ENCODE assay signal across 19 cellular contexts in the genomic region with DNA sequence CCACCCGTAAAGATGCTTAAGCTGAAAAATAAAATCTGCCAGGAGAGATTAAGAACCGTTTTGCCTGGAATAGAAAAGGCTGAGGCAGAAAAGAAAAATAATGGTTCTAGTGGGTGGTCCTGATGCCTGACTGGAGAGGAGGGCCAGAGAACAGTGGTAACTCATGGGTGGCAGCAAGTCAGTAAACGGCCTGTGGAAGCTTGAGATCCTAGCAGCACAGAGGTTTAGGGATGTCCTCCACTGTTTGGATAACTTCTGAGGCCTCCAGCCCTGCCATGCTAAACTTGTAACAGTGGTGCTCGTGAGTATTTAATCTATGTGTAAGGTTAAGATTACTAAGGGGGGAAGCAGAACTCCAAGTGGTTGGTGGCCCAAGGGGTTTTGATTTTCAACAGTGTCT. TPM values are rescaled to one million over a fixed set of nuclear protein-coding genes. Genes with fewer than 3 reads are reported as not detected.
DNase-seq lines count a peak whose midpoint lies in the region; ATAC-seq, FAIRE-seq and TF ChIP-seq lines count a peak whose summit lies in the region.
"Had no signal": no experiment of that assay in that cellular context is flagged by ENCODE, and none has a peak within 500 bp of the region (broad histone marks: within the 10 kb centered on the region; RNA-seq: fewer than 3 reads in every experiment).

No MANE protein-coding gene starts in this region.

- no peak for TF ChIP-seq EP300 in K562 (IDR thresholded peaks at IDR 0.05; ENCODE audit: low read length)

- no peaks in the 10 kb centered on the region for H3K9me1 ChIP-seq in K562 (ENCODE audit: control insufficient read depth, insufficient read depth, low read length)

- H3K36me3 Mint-ChIP-seq in HFFc6 (ENCODE audit: low read depth) (peaks cover 12% of the 10 kb centered on the region; the same call in 1 of the 2 replicates), progenitor cell of endocrine pancreas (ENCODE audit: insufficient read depth) (peaks cover 6% of the 10 kb centered on the region)

- DNase-seq in D341Med (ENCODE audit: low spot score) = peak; percentile 35
- DNase-seq in HFFc6 = no peak
- no peak for DNase-seq in K562 (ENCODE audit: extremely low read depth in 1 of 4, low spot score in 3 of 4)
- DNase-seq in progenitor cell of endocrine pancreas (ENCODE audit: low spot score, unreplicated experiment) = no peak
- no peak for DNase-seq in kidney tubule cell (ENCODE audit: low spot score)
- no peak for DNase-seq in GM10248 (ENCODE audit: extremely low spot score)
- DNase-seq in dermis blood vessel endothelial cell = no peak
- DNase-seq: CD4-positive, CD25-positive, alpha-beta regulatory T cell; KG1; NCI-H1048; NCI-H2029 treated with DMSO at 0.1 percent for 48 hours; NCI-H2171 treated with DMSO at 0.1 percent for 48 hours; NCI-H446 treated with DMSO at 0.1 percent for 48 hours; NCI-H748 treated with DMSO at 0.1 percent for 48 hours; PC-3; SJCRH30 had no signal

- TF ChIP-seq POLR2A in K562 (conservative IDR thresholded peaks at IDR 0.05) = no peak

- no peaks in the 10 kb centered on the region for H3K27me3 ChIP-seq in K562 (ENCODE audit: control insufficient read depth in 2 of 2, insufficient read depth in 2 of 2, low read length in 2 of 2)
- H3K27me3 ChIP-seq: SJCRH30 had no signal

- H3K9me3 ChIP-seq in K562 (replicated peaks; ENCODE audit: control insufficient read depth, insufficient read depth, low read depth, low read length) = no peaks in the 10 kb centered on the region
- H3K9me3 ChIP-seq: SJCRH30 had no signal

- no peaks in the 10 kb centered on the region for H4K20me1 ChIP-seq in K562 (replicated peaks; ENCODE audit: control insufficient read depth, insufficient read depth, low read length)

- TF ChIP-seq RAD21 in K562 (CRISPR knock-in tag; conservative IDR thresholded peaks at IDR 0.05 in 1 of 2, IDR thresholded peaks at IDR 0.05 in 1 of 2) = no peak

- FAIRE-seq in K562 (lab: Jason Lieb, UNC) = no peak
- FAIRE-seq: H1 had no signal

- H3K9me3 Mint-ChIP-seq in HFFc6 = no peaks in the 10 kb centered on the region
- no peaks in the 10 kb centered on the region for H3K9me3 Mint-ChIP-seq in progenitor cell of endocrine pancreas (ENCODE audit: low read depth)
- H3K9me3 Mint-ChIP-seq: CD4-positive, CD25-positive, alpha-beta regulatory T cell had no signal

- intact Hi-C loops in K562 (cut with micrococcal nuclease) = no loop called here

- H3K4me1 Mint-ChIP-seq in HFFc6 (ENCODE audit: low read depth) (peaks cover 54% of the 10 kb centered on the region), progenitor cell of endocrine pancreas (ENCODE audit: low read depth) (peaks cover 3% of the 10 kb centered on the region)

- no TSS peak for BruUV-seq in K562 (replicated peaks; lab: Mats Ljungman, UMichigan)

- H3K4me3 ChIP-seq in K562 = no peak overlapping the region
- H3K4me3 ChIP-seq: SJCRH30 had no signal

- 59% methylated on average over 4 of the region's 4 CpGs for WGBS in K562 (ENCODE audit: insufficient coverage, low coverage, missing lambda C conversion rate)

- no peak overlapping the region for H3K27ac ChIP-seq in K562 (ENCODE audit: extremely low read depth, low read depth, low read length)
- H3K27ac ChIP-seq: RWPE1, SJCRH30 had no signal

- in situ Hi-C loops in K562 (cut with MboI) = no loop called here

- no peak overlapping the region for H3K9ac ChIP-seq in K562 (ENCODE audit: insufficient read depth in 1 of 2, low read depth in 2 of 2, low read length in 2 of 2)

- H3K27ac Mint-ChIP-seq in HFFc6 (peak overlapping the region; percentile 31; the same call in 1 of the 2 replicates), progenitor cell of endocrine pancreas (peak overlapping the region; percentile 13)
- H3K27ac Mint-ChIP-seq: B cell had no signal

- no peak overlapping the region; the same call in 1 of the 2 replicates for H2AFZ ChIP-seq in K562 (ENCODE audit: low read depth, low read length)

- H3K36me3 ChIP-seq in K562 (ENCODE audit: control insufficient read depth, insufficient read depth, low read length) = peaks cover 20% of the 10 kb centered on the region; the same call in 2 of the 3 replicates

- H3K4me3 Mint-ChIP-seq in HFFc6 (no peak overlapping the region), progenitor cell of endocrine pancreas (ENCODE audit: low read depth) (no peak overlapping the region)
- H3K4me3 Mint-ChIP-seq: B cell; CD4-positive, CD25-positive, alpha-beta regulatory T cell had no signal

- TF ChIP-seq CTCF in HFFc6 (IDR thresholded peaks at IDR 0.05) = no peak
- no peak for TF ChIP-seq CTCF in K562 (IDR thresholded peaks at IDR 0.05 in 2 of 3, conservative IDR thresholded peaks at IDR 0.05 in 1 of 3; ENCODE audit: insufficient read depth in 2 of 3, low read depth in 1 of 3, low read length in 3 of 3)
- TF ChIP-seq CTCF in progenitor cell of endocrine pancreas (IDR thresholded peaks at IDR 0.05; ENCODE audit: unreplicated experiment) = no peak
- TF ChIP-seq CTCF in GM10248 (IDR thresholded peaks at IDR 0.05; ENCODE audit: control extremely low read depth, extremely low read depth, low read depth, missing control alignments) = no peak

- no peaks in the 10 kb centered on the region for H3K79me2 ChIP-seq in K562 (ENCODE audit: control insufficient read depth, insufficient read depth, low read length)

- no peaks in the 10 kb centered on the region for H3K27me3 Mint-ChIP-seq in HFFc6 (ENCODE audit: insufficient read depth)
- H3K27me3 Mint-ChIP-seq in progenitor cell of endocrine pancreas = no peaks in the 10 kb centered on the region
- H3K27me3 Mint-ChIP-seq: B cell; CD4-positive, CD25-positive, alpha-beta regulatory T cell had no signal

- CTCF ChIA-PET in K562 (lab: Yijun Ruan, JAX; ENCODE audit: low intra/inter-chr PET ratio) = no interaction called here
- CTCF ChIA-PET in GM10248 (lab: Yijun Ruan, JAX) = interaction anchor here (2.3 kb wide), 1 partner anchor 22 kb away, joined by 6 read pairs; no protein-coding TSS in a partner anchor

- peaks cover 0 to 3% of the 10 kb centered on the region in 2 experiments; a peak in 1 of 5 replicates for H3K4me1 ChIP-seq in K562 (replicated peaks in 1 of 2; ENCODE audit: control insufficient read depth in 2 of 2, insufficient read depth in 2 of 2, low read length in 2 of 2)
- H3K4me1 ChIP-seq: SJCRH30 had no signal

- peak; percentile 33; the same call in 1 of the 3 replicates for ATAC-seq in K562
- ATAC-seq: PC-3 had no signal

- H3K4me2 ChIP-seq in K562 (ENCODE audit: insufficient read depth, low read length) = no peak overlapping the region

- POLR2A ChIA-PET in K562 (lab: Yijun Ruan, JAX) (interaction anchor here (0.6 to 0.7 kb wide), 2 partner anchors 8 to 21 kb away, joined by 3 to 4 read pairs; no protein-coding TSS in a partner anchor), GM10248 (lab: Yijun Ruan, JAX) (no interaction called here)

TF ChIP-seq in K562, 482 proteins besides CTCF, POLR2A, EP300 and RAD21 (continues in another document):
- TF ChIP-seq IRF2 (CRISPR knock-in tag; IDR thresholded peaks at IDR 0.05) = no peak
- TF ChIP-seq NFE2L1 (tag; IDR thresholded peaks at IDR 0.05; ENCODE audit: borderline replicate concordance, low read depth) = no peak
- TF ChIP-seq RBBP5 (IDR thresholded peaks at IDR 0.05; ENCODE audit: borderline replicate concordance, insufficient read depth, low read length, poor library complexity, severe bottlenecking) = no peak

RNA-seq across cellular contexts. Expression of gene PHAF1, which starts 21.2 kb away (rescaled TPM):
- total RNA-seq in HFFc6 (2021; fragmentation: NEBNext Ultra II Directional; extraction: Animal tissue kit (Norgen Biotek cat#: 25700)) = 10 to 100 TPM in 5 of 6 experiments, 1 to 10 TPM in 1; 10.0 to 13.8 (median 11.8) TPM
- 97.0 and 121 TPM in 2 replicates for total RNA-seq in K562 (2011; cell fraction: chromatin; rRNA removed; ENCODE audit: low replicate concordance)
- 54.0 and 57.9 TPM in 2 replicates for total RNA-seq in K562 (2011; cell fraction: nucleolus; rRNA removed)
- total RNA-seq in K562 (2011; cell fraction: nucleoplasm; rRNA removed) = 82.9 and 126 TPM in 2 replicates
- total RNA-seq in K562 (2014; rRNA removed) (13.8 and 19.7 TPM in 2 replicates), K562 (2014; rRNA removed; fragmentation: Illumina TruSeq; extraction: Trizol) (12.9 and 13.5 TPM in 2 replicates), K562 (2015; rRNA removed; fragmentation: Illumina TruSeq; extraction: Trizol) (13.1 and 15.7 TPM in 2 replicates), K562 (2021) (13.8 and 14.1 TPM in 2 replicates), progenitor cell of endocrine pancreas (20.4 and 21.0 TPM in 2 replicates), dermis blood vessel endothelial cell (14.8 and 22.3 TPM in 2 replicates)
- polyA plus RNA-seq in K562 (2011; rRNA removed) (25.4 and 30.6 TPM in 2 replicates), K562 (2014; fragmentation: Illumina TruSeq; extraction: Trizol) (14.9 and 19.6 TPM in 2 replicates), K562 (2014; fragmentation: Nextera tagmentation; extraction: Ambion mirVana) (1 to 10 TPM; 5.1 to 7.6 TPM), K562 (2014; rRNA removed) (11.3 and 15.0 TPM in 2 replicates)
- polyA plus RNA-seq in K562 (2011; cell fraction: cytosol; rRNA removed) = 17.8 and 22.0 TPM in 2 replicates
- polyA plus RNA-seq in K562 (2011; cell fraction: nucleus; rRNA removed) = 54.6 and 63.5 TPM in 2 replicates
- polyA plus RNA-seq in K562 (2012) = 10.0 and 12.1 TPM in 2 replicates
- 33.5 and 33.7 TPM in 2 replicates for polyA minus RNA-seq in K562 (2011; rRNA and poly(A)+ RNA removed)
- polyA minus RNA-seq in K562 (2011; cell fraction: cytosol; rRNA and poly(A)+ RNA removed) = 16.2 and 19.0 TPM in 2 replicates
- 21.9 and 37.4 TPM in 2 replicates for polyA minus RNA-seq in K562 (2011; cell fraction: nucleus; rRNA and poly(A)+ RNA removed)

RNA-seq across cellular contexts. Expression of gene CBFB, which starts 59.6 kb away (rescaled TPM):
- 10 to 100 TPM; 55.2 to 84.4 (median 69.5) TPM for total RNA-seq in HFFc6 (2021; fragmentation: NEBNext Ultra II Directional; extraction: Animal tissue kit (Norgen Biotek cat#: 25700))
- 33.0 and 62.9 TPM in 2 replicates for total RNA-seq in K562 (2011; cell fraction: chromatin; rRNA removed; ENCODE audit: low replicate concordance)
- total RNA-seq in K562 (2011; cell fraction: nucleolus; rRNA removed) = 18.7 and 27.0 TPM in 2 replicates
- total RNA-seq in K562 (2011; cell fraction: nucleoplasm; rRNA removed) = 39.3 and 60.0 TPM in 2 replicates
- 96.0 and 112 TPM in 2 replicates for total RNA-seq in K562 (2014; rRNA removed)
- 66.5 and 77.2 TPM in 2 replicates for total RNA-seq in K562 (2014; rRNA removed; fragmentation: Illumina TruSeq; extraction: Trizol)
- total RNA-seq in K562 (2015; rRNA removed; fragmentation: Illumina TruSeq; extraction: Trizol) = 82.4 and 82.7 TPM in 2 replicates
- total RNA-seq in K562 (2021) = 78.4 and 79.1 TPM in 2 replicates
- polyA plus RNA-seq in K562 (2011; rRNA removed) = 39.5 and 51.6 TPM in 2 replicates
- 13.4 and 25.1 TPM in 2 replicates for polyA plus RNA-seq in K562 (2011; cell fraction: cytosol; rRNA removed)
- 11.6 and 16.0 TPM in 2 replicates for polyA plus RNA-seq in K562 (2011; cell fraction: nucleus; rRNA removed)
- polyA plus RNA-seq in K562 (2012) = 45.5 and 88.1 TPM in 2 replicates
- 63.9 and 69.6 TPM in 2 replicates for polyA plus RNA-seq in K562 (2014; fragmentation: Illumina TruSeq; extraction: Trizol)
- 10 to 100 TPM; 22.0 to 40.7 TPM for polyA plus RNA-seq in K562 (2014; fragmentation: Nextera tagmentation; extraction: Ambion mirVana)
- 43.2 and 63.6 TPM in 2 replicates for polyA plus RNA-seq in K562 (2014; rRNA removed)
- polyA minus RNA-seq in K562 (2011; rRNA and poly(A)+ RNA removed) = 128 and 129 TPM in 2 replicates
- 49.1 and 63.1 TPM in 2 replicates for polyA minus RNA-seq in K562 (2011; cell fraction: cytosol; rRNA and poly(A)+ RNA removed)
- 13.6 and 20.1 TPM in 2 replicates for polyA minus RNA-seq in K562 (2011; cell fraction: nucleus; rRNA and poly(A)+ RNA removed)
- total RNA-seq in progenitor cell of endocrine pancreas = 86.6 and 87.3 TPM in 2 replicates
- total RNA-seq in dermis blood vessel endothelial cell = 96.5 and 124 TPM in 2 replicates
